ENCODE assay signal across 25 cellular contexts in genomic region chr2:188096910-188097309, GRCh38.
"Had no signal": no experiment of that assay in that cellular context is flagged by ENCODE, and none has a peak within 500 bp of the region (broad histone marks: within the 10 kb centered on the region; RNA-seq: fewer than 3 reads in every experiment).

No MANE protein-coding gene starts in this region.

- H3K27ac ChIP-seq: cardiac muscle cell, Peyer's patch, SK-N-MC, VCaP had no signal

- H3K36me3 ChIP-seq: cardiac muscle cell, Peyer's patch had no signal

- H3K9me3 ChIP-seq: Peyer's patch had no signal

- ATAC-seq: activated T-helper 17 cell treated with anti-CD3 and anti-CD28 coated beads, Interleukin-2, amount 50 U/mL, for 72 hours had no signal

- H3K4me1 ChIP-seq: Peyer's patch had no signal

- H3K27me3 ChIP-seq: cardiac muscle cell, Peyer's patch had no signal

- DNase-seq: activated CD4-positive, alpha-beta memory T cell treated with anti-CD3 and anti-CD28 coated beads for 36 hours; activated CD4-positive, alpha-beta T cell treated with anti-CD3 and anti-CD28 coated beads, Interleukin-2, amount 10 ng/mL, durations not matched to agents 7 days and 5 days; activated CD4-positive, CD25-positive, alpha-beta regulatory T cell; activated CD8-positive, alpha-beta memory T cell treated with anti-CD3 and anti-CD28 coated beads for 24 hours; activated gamma-delta T cell; activated naive CD4-positive, alpha-beta T cell treated with anti-CD3 and anti-CD28 coated beads for 36 hours; activated T-cell treated with anti-CD3 and anti-CD28 coated beads for 4 hours; activated T-cell treated with anti-CD3 and anti-CD28 coated beads, Interleukin-2, amount 50 U/mL, for 48 hours; amygdala; MM.1S; NCI-H1105; NCI-H1436; NCI-H1694 treated with DMSO at 0.1 percent for 48 hours; NCI-H2029 treated with DMSO at 0.1 percent for 48 hours; NCI-H345; NCI-H510A; NCI-H526 treated with DMSO at 0.1 percent for 48 hours; NCI-H82; Peyer's patch; SIG-M5; T-helper 1 cell had no signal

- H3K4me3 ChIP-seq: cardiac muscle cell, Peyer's patch, SK-N-MC had no signal
